ENCODE assay signal across 1 cellular context in genomic region chr2:170092475-170092874, GRCh38.
TF ChIP-seq lines count a peak whose summit lies in the region.

No MANE protein-coding gene starts in this region.

TF ChIP-seq in HepG2, 621 proteins besides CTCF, POLR2A, EP300 and RAD21:
- TF ChIP-seq ARNT (IDR thresholded peaks at IDR 0.05): no peak
- no peak for TF ChIP-seq TBX3 (IDR thresholded peaks at IDR 0.05; ENCODE audit: borderline replicate concordance)
- no peak for TF ChIP-seq ELK4 (CRISPR knock-in tag; IDR thresholded peaks at IDR 0.05; ENCODE audit: borderline replicate concordance)
- peak; percentile 78 to 88 for TF ChIP-seq MAFK (conservative IDR thresholded peaks at IDR 0.05 in 1 of 2, IDR thresholded peaks at IDR 0.05 in 1 of 2; ENCODE audit: low read length in 2 of 2)
- no peak for TF ChIP-seq ZNF687 (CRISPR knock-in tag; IDR thresholded peaks at IDR 0.05)
- peak; percentile 79 for TF ChIP-seq MAFF (IDR thresholded peaks at IDR 0.05; ENCODE audit: low read depth, low read length)
- no peak for TF ChIP-seq RFX1 (IDR thresholded peaks at IDR 0.05)
